ENCODE assay signal across 30 cellular contexts in the genomic region with DNA sequence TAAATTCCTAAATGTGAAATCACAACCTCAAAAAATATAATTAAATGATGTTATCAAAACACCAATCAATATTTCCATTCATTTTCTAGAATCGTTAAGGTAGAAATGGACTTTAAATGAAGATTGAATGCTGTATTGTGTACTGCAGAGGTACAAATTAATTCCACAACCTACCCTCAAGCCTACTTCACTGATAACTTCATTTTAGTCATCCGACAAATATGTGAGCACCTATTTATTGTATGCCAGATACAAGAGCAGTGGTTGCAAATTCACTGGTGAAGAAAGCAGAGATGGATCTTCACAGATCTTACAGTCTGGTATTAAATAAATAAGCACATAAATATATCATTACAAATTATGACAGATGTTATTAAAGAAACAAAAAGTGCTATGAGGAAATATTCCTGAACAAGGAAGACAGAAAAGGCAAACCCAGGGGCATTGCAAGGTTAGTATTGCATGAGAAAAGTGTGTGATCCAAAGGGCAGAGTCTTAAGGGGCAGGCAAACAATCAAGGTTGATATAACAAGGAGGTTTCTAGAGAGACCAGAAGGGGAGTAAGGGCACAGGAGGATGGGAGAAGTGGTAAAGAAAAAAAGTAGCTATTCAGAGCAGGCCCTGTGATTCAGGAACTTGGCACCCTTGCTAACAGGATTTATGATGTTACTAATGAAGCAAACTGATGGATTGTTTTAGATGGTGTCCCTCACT.
DNase-seq lines count a peak whose midpoint lies in the region; ATAC-seq and TF ChIP-seq lines count a peak whose summit lies in the region.
"Had no signal": no experiment of that assay in that cellular context is flagged by ENCODE, and none has a peak within 500 bp of the region (broad histone marks: within the 10 kb centered on the region; RNA-seq: fewer than 3 reads in every experiment).

No MANE protein-coding gene starts in this region.

- peak; percentile 54 for ATAC-seq in esophagus mucosa
- no peak for ATAC-seq in HG02623 (IDR thresholded peaks at IDR 0.05; ENCODE audit: unreplicated experiment)
- no peak for ATAC-seq in mucosa of descending colon
- ATAC-seq: activated CD4-positive, CD25-positive, alpha-beta regulatory T cell treated with anti-CD3 and anti-CD28 coated beads, Interleukin-2, amount 50 U/mL, for 24 hours; activated naive CD8-positive, alpha-beta T cell treated with anti-CD3 and anti-CD28 coated beads, Interleukin-2, amount 50 U/mL, for 24 hours; activated T-cell treated with anti-CD3 and anti-CD28 coated beads, Interleukin-2, amount 50 U/mL, for 72 hours; body of pancreas; GM23338; K562; left lobe of liver; psoas muscle had no signal

- peaks cover 6% of the 10 kb centered on the region for H3K4me1 ChIP-seq in osteoblast (ENCODE audit: insufficient read depth, low read length)
- H3K4me1 ChIP-seq in mucosa of descending colon (ENCODE audit: low read depth): no peaks in the 10 kb centered on the region
- H3K4me1 ChIP-seq: body of pancreas, psoas muscle had no signal

- H3K9me3 ChIP-seq in osteoblast (ENCODE audit: low read depth, low read length): no peaks in the 10 kb centered on the region
- no peaks in the 10 kb centered on the region for H3K9me3 ChIP-seq in mucosa of descending colon
- H3K9me3 ChIP-seq: body of pancreas, psoas muscle, thyroid gland had no signal

- H4K20me1 ChIP-seq in osteoblast (ENCODE audit: insufficient read depth, low read length): no peaks in the 10 kb centered on the region

- H3K4me2 ChIP-seq in osteoblast (ENCODE audit: insufficient read depth, low read length): no peak overlapping the region
- H3K4me2 ChIP-seq: GM23338 had no signal

- TF ChIP-seq CTCF in osteoblast (IDR thresholded peaks at IDR 0.05; ENCODE audit: extremely low read depth, low read depth, low read length) (no peak), mucosa of descending colon (IDR thresholded peaks at IDR 0.05) (no peak)

- no peak overlapping the region for H3K27ac ChIP-seq in osteoblast (ENCODE audit: low read depth, low read length)
- H3K27ac ChIP-seq: body of pancreas, psoas muscle, SK-N-MC, thyroid gland had no signal

- H2AFZ ChIP-seq in osteoblast (ENCODE audit: low read length): peak overlapping the region; percentile 35
- H2AFZ ChIP-seq: GM23338 had no signal

- no peaks in the 10 kb centered on the region for H3K36me3 ChIP-seq in osteoblast (ENCODE audit: insufficient read depth, low read length)
- H3K36me3 ChIP-seq in mucosa of descending colon (ENCODE audit: low read depth): no peaks in the 10 kb centered on the region
- H3K36me3 ChIP-seq: thyroid gland had no signal

- H3K27me3 ChIP-seq in osteoblast (ENCODE audit: insufficient read depth, low read length): no peaks in the 10 kb centered on the region
- H3K27me3 ChIP-seq: body of pancreas, thyroid gland had no signal

- peak; percentile 44 for DNase-seq in EH (ENCODE audit: low read depth)
- DNase-seq in NCI-H226: peak; percentile 63
- no peak for DNase-seq in osteoblast (ENCODE audit: insufficient read length, low spot score, missing footprints)
- DNase-seq in mucosa of descending colon: no peak
- DNase-seq in DMS53 treated with DMSO at 0.1 percent for 48 hours (lab: John Stamatoyannopoulos, UW; ENCODE audit: unreplicated experiment): no peak
- DNase-seq: activated CD4-positive, alpha-beta memory T cell treated with anti-CD3 and anti-CD28 coated beads for 36 hours; activated naive CD4-positive, alpha-beta T cell; activated naive CD8-positive, alpha-beta T cell treated with anti-CD3 and anti-CD28 coated beads, Interleukin-2, amount 50 U/mL, for 24 hours; activated T-cell treated with anti-CD3 and anti-CD28 coated beads, Interleukin-2, amount 50 U/mL, for 72 hours; body of pancreas; C1 segment of cervical spinal cord; COR-L47; DMS53; naive B cell; NCI-H1092; NCI-H1694; NCI-H2171; NCI-H510A treated with DMSO at 0.1 percent for 48 hours; OCI-M1; psoas muscle; stimulated activated CD4-positive, alpha-beta T cell treated with anti-CD3 and anti-CD28 coated beads, Interleukin-4, amount 100 ng/mL, for 24 hours; T-helper 2 cell; thyroid gland had no signal

- no peaks in the 10 kb centered on the region for H3K79me2 ChIP-seq in osteoblast (ENCODE audit: insufficient read depth, low read length)

- H3K4me3 ChIP-seq in osteoblast (ENCODE audit: insufficient read depth, low read length) (no peak overlapping the region), mucosa of descending colon (no peak overlapping the region)
- H3K4me3 ChIP-seq: body of pancreas, GM23338, K562, psoas muscle, SK-N-MC, thyroid gland had no signal

- intact Hi-C loops in mucosa of descending colon (cut with DNase I, micrococcal nuclease): no loop called here

Comparison
In these comparisons a context has a peak if more than half of its experiments do, and no peak if none do; other contexts are left out.
1. DNase-seq: peak in EH (single experiment) and NCI-H226 (single experiment); none in osteoblast (single experiment), mucosa of descending colon (0 of 3) and DMS53 treated with DMSO at 0.1 percent for 48 hours (single experiment).